Comparison of ENCODE assay signal across 30 cellular contexts in the genomic region with DNA sequence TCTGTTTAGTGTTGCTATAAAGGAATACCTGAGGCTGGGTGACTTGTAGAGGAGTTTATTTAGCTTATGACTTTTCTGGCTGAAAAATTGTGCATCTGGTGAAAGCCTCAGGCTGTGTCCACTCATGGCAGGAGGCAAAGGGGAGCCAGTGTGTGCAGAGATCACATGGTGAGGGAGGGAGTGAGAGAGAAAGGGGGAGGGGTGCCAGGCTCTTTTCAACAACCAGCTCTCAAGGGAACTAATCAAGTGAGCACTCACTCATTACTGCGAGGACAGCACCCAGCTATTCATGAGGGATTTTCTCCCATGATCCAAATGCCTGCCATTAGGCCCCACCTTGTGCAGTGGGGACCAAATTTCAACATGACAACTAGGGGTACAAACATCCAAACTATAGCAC.
DNase-seq lines count a peak whose midpoint lies in the region; ATAC-seq and TF ChIP-seq lines count a peak whose summit lies in the region.
"Had no signal": no experiment of that assay in that cellular context is flagged by ENCODE, and none has a peak within 500 bp of the region (broad histone marks: within the 10 kb centered on the region; RNA-seq: fewer than 3 reads in every experiment).

No MANE protein-coding gene starts in this region.

- DNase-seq in EH (ENCODE audit: low read depth): peak; percentile 11
- DNase-seq in M059J (ENCODE audit: low read depth): peak; percentile 41
- peak; percentile 38 for DNase-seq in endodermal cell
- DNase-seq in HuH-7 (ENCODE audit: low spot score): no peak
- no peak for DNase-seq in activated naive CD8-positive, alpha-beta T cell treated with anti-CD3 and anti-CD28 coated beads for 36 hours
- DNase-seq: activated CD4-positive, alpha-beta T cell treated with anti-CD3 and anti-CD28 coated beads for 1 hour; activated CD8-positive, alpha-beta T cell treated with anti-CD3 and anti-CD28 coated beads, Interleukin-2, amount 10 ng/mL, durations not matched to agents 7 days and 5 days; cortex of kidney; esophagus squamous epithelium; foreskin melanocyte; HCEC 1CT; hypothalamus; KBM-7; MG63; naive B cell; NCI-H1436 treated with DMSO at 0.1 percent for 48 hours; NCI-H2171; NCI-H82 had no signal

- no peak overlapping the region for H3K4me3 Mint-ChIP-seq in endodermal cell
- no peak overlapping the region for H3K4me3 Mint-ChIP-seq in activated naive CD8-positive, alpha-beta T cell treated with anti-CD3 and anti-CD28 coated beads for 36 hours
- H3K4me3 Mint-ChIP-seq: activated CD8-positive, alpha-beta T cell treated with anti-CD3 and anti-CD28 coated beads, Interleukin-2, amount 10 ng/mL, durations not matched to agents 7 days and 5 days; activated naive CD4-positive, alpha-beta T cell treated with anti-CD3 and anti-CD28 coated beads, Interleukin-2, amount 50 U/mL, for 24 hours; naive B cell; stimulated activated naive CD8-positive, alpha-beta T cell treated with anti-CD3 and anti-CD28 coated beads, Interleukin-15, Interleukin-2, amounts not matched to agents 100 ng/mL and 50 ng/mL, for 24 hours; T-helper 1 cell treated with Interleukin-12 subunit alpha and Interleukin-12 subunit beta and Interleukin-4 antibody, amounts not matched to agents 30 μg/mL and 1 μg/mL, for 36 hours had no signal

- H3K36me3 ChIP-seq in endodermal cell (ENCODE audit: control insufficient read depth, insufficient read depth, low read length): no peaks in the 10 kb centered on the region
- no peaks in the 10 kb centered on the region for H3K36me3 ChIP-seq in neural cell (ENCODE audit: insufficient read depth, low read length)
- H3K36me3 ChIP-seq: BLaER1, esophagus squamous epithelium, MG63, thoracic aorta had no signal

- no peaks in the 10 kb centered on the region for H4K20me1 ChIP-seq in neural cell (ENCODE audit: insufficient read depth)
- H4K20me1 ChIP-seq: BLaER1 had no signal

- H3K9me3 ChIP-seq in endodermal cell (ENCODE audit: control insufficient read depth, low read length) (no peaks in the 10 kb centered on the region), neural cell (ENCODE audit: low read length) (no peaks in the 10 kb centered on the region)
- H3K9me3 ChIP-seq: BLaER1, esophagus squamous epithelium, MG63, thoracic aorta had no signal

- no peak overlapping the region for H2AFZ ChIP-seq in neural cell (ENCODE audit: low read depth, low read length)

- H3K4me2 ChIP-seq in neural cell (ENCODE audit: low read length): peak overlapping the region; percentile 28
- H3K4me2 ChIP-seq: BLaER1 had no signal

- no peak for ATAC-seq in HG03280 (IDR thresholded peaks at IDR 0.05; ENCODE audit: unreplicated experiment)
- ATAC-seq: activated CD8-positive, alpha-beta T cell treated with anti-CD3 and anti-CD28 coated beads, Interleukin-2, amount 10 ng/mL, durations not matched to agents 7 days and 5 days; left lobe of liver had no signal

- H3K9ac ChIP-seq in endodermal cell (ENCODE audit: extremely low read depth, low read length, poor library complexity, severe bottlenecking): no peak overlapping the region
- no peak overlapping the region for H3K9ac ChIP-seq in neural cell (ENCODE audit: low read length)
- H3K9ac ChIP-seq: BLaER1 had no signal

- H3F3A ChIP-seq in neural cell (ENCODE audit: insufficient read depth, low read length, poor library complexity, severe bottlenecking): no peaks in the 10 kb centered on the region

- H3K4me1 Mint-ChIP-seq in endodermal cell: peaks cover 9% of the 10 kb centered on the region
- no peaks in the 10 kb centered on the region for H3K4me1 Mint-ChIP-seq in activated naive CD8-positive, alpha-beta T cell treated with anti-CD3 and anti-CD28 coated beads for 36 hours
- H3K4me1 Mint-ChIP-seq: activated naive CD4-positive, alpha-beta T cell treated with anti-CD3 and anti-CD28 coated beads, Interleukin-2, amount 50 U/mL, for 24 hours; naive B cell had no signal

- peaks cover 2% of the 10 kb centered on the region for H3K36me3 Mint-ChIP-seq in endodermal cell (ENCODE audit: low read depth)
- no peaks in the 10 kb centered on the region for H3K36me3 Mint-ChIP-seq in activated naive CD8-positive, alpha-beta T cell treated with anti-CD3 and anti-CD28 coated beads for 36 hours
- H3K36me3 Mint-ChIP-seq: activated naive CD4-positive, alpha-beta T cell treated with anti-CD3 and anti-CD28 coated beads, Interleukin-2, amount 50 U/mL, for 24 hours; naive B cell had no signal

- H3K27ac Mint-ChIP-seq in endodermal cell: peak overlapping the region; percentile 76
- no peak overlapping the region for H3K27ac Mint-ChIP-seq in activated naive CD8-positive, alpha-beta T cell treated with anti-CD3 and anti-CD28 coated beads for 36 hours
- H3K27ac Mint-ChIP-seq: activated CD8-positive, alpha-beta T cell treated with anti-CD3 and anti-CD28 coated beads, Interleukin-2, amount 10 ng/mL, durations not matched to agents 7 days and 5 days; activated naive CD4-positive, alpha-beta T cell treated with anti-CD3 and anti-CD28 coated beads, Interleukin-2, amount 50 U/mL, for 24 hours; activated T-helper 2 cell treated with anti-CD3 and anti-CD28 coated beads, Interferon-gamma antibody, Interleukin-2, Interleukin-4, amounts not matched to agents 10 μg/mL and 5 μg/mL and 100 μg/mL, durations not matched to agents 14 hours and 24 hours and 36 hours; naive B cell; stimulated activated naive CD8-positive, alpha-beta T cell treated with anti-CD3 and anti-CD28 coated beads, Interleukin-15, Interleukin-2, amounts not matched to agents 100 ng/mL and 50 ng/mL, for 24 hours; T-helper 1 cell treated with Interleukin-12 subunit alpha and Interleukin-12 subunit beta and Interleukin-4 antibody, amounts not matched to agents 30 μg/mL and 1 μg/mL, for 36 hours had no signal

- no peak for TF ChIP-seq RAD21 in neural cell (conservative IDR thresholded peaks at IDR 0.05)

- H3K9me2 ChIP-seq in neural cell (ENCODE audit: insufficient read depth, low read length): no peaks in the 10 kb centered on the region

- TF ChIP-seq EP300 in neural cell (conservative IDR thresholded peaks at IDR 0.05; ENCODE audit: poor library complexity, severe bottlenecking): no peak

- peak overlapping the region; percentile 30 for H3K27ac ChIP-seq in endodermal cell (ENCODE audit: low read depth, low read length)
- no peak overlapping the region for H3K27ac ChIP-seq in neural cell (ENCODE audit: low read length)
- H3K27ac ChIP-seq: BLaER1, esophagus squamous epithelium, RWPE1, SK-N-MC, skin epidermis, thoracic aorta had no signal

- H3K27me3 Mint-ChIP-seq in endodermal cell (ENCODE audit: insufficient read depth): peaks cover 2% of the 10 kb centered on the region
- H3K27me3 Mint-ChIP-seq in activated naive CD8-positive, alpha-beta T cell treated with anti-CD3 and anti-CD28 coated beads for 36 hours: no peaks in the 10 kb centered on the region
- H3K27me3 Mint-ChIP-seq: activated naive CD4-positive, alpha-beta T cell treated with anti-CD3 and anti-CD28 coated beads, Interleukin-2, amount 50 U/mL, for 24 hours; naive B cell; stimulated activated naive CD8-positive, alpha-beta T cell treated with anti-CD3 and anti-CD28 coated beads, Interleukin-15, Interleukin-2, amounts not matched to agents 100 ng/mL and 50 ng/mL, for 24 hours had no signal

- H3K27me3 ChIP-seq in endodermal cell (ENCODE audit: control insufficient read depth, insufficient read depth, low read length, poor library complexity, severe bottlenecking) (no peaks in the 10 kb centered on the region), neural cell (ENCODE audit: insufficient read depth, low read depth, low read length) (no peaks in the 10 kb centered on the region)
- H3K27me3 ChIP-seq: BLaER1, esophagus squamous epithelium, MG63 had no signal

- TF ChIP-seq CTCF in endodermal cell (conservative IDR thresholded peaks at IDR 0.05) (no peak), neural cell (IDR thresholded peaks at IDR 0.05; ENCODE audit: poor library complexity, severe bottlenecking) (no peak)

- peaks cover 10% of the 10 kb centered on the region for H3K4me1 ChIP-seq in endodermal cell (ENCODE audit: control insufficient read depth, insufficient read depth, low read length)
- H3K4me1 ChIP-seq: BLaER1, esophagus squamous epithelium had no signal

- H3K9me3 Mint-ChIP-seq in endodermal cell: peaks cover 6% of the 10 kb centered on the region
- peaks cover 2% of the 10 kb centered on the region for H3K9me3 Mint-ChIP-seq in activated naive CD8-positive, alpha-beta T cell treated with anti-CD3 and anti-CD28 coated beads for 36 hours

- peak overlapping the region; percentile 48 for H3K4me3 ChIP-seq in endodermal cell (ENCODE audit: low read length)
- peak overlapping the region; percentile 18 for H3K4me3 ChIP-seq in neural cell (ENCODE audit: low read length)
- H3K4me3 ChIP-seq: BLaER1, esophagus squamous epithelium, MG63, SK-N-MC, skin epidermis, thoracic aorta had no signal

- H3K79me2 ChIP-seq in neural cell (replicated peaks; ENCODE audit: insufficient read depth, low read length): no peaks in the 10 kb centered on the region

- WGBS in endodermal cell (ENCODE audit: insufficient coverage in 1 of 2, insufficient read length in 1 of 2), 2 experiments: 71 to 80% methylated on average over 1 of the region's 1 CpG

TF ChIP-seq in neural cell, 6 proteins besides CTCF, POLR2A, EP300 and RAD21 (continues in another document):
- TF ChIP-seq EZH2 (IDR thresholded peaks at IDR 0.05; ENCODE audit: borderline replicate concordance, insufficient read depth, low read length, poor library complexity, severe bottlenecking) (no peak), SMC3 (conservative IDR thresholded peaks at IDR 0.05; ENCODE audit: poor library complexity) (no peak), TAF1 (IDR thresholded peaks at IDR 0.05; ENCODE audit: low read depth) (no peak), POLR2AphosphoS5 (IDR thresholded peaks at IDR 0.05) (no peak), MXI1 (conservative IDR thresholded peaks at IDR 0.05; ENCODE audit: poor library complexity, severe bottlenecking) (no peak)

Comparison
In these comparisons a context has a peak if more than half of its experiments do, and no peak if none do; other contexts are left out.
1. DNase-seq: peak in EH (single experiment), M059J (single experiment) and endodermal cell (single experiment); none in HuH-7 (single experiment) and activated naive CD8-positive, alpha-beta T cell treated with anti-CD3 and anti-CD28 coated beads for 36 hours (single experiment).